In genomic region chr14:50116221-50116956, GRCh38 we compare ENCODE assay signal across 1 cellular context.
A peak's percentile ranks its signal among the peaks of the same experiment; 100 is the strongest.
TF ChIP-seq lines count a peak whose summit lies in the region.

TSS of gene VCPKMT (minus strand) at chr14:50116572. CDS start at chr14:50116552, 20 bp downstream.

TF ChIP-seq in HepG2, 621 proteins besides CTCF, POLR2A, EP300 and RAD21 (continued from another document and continues in another):
- no peak for TF ChIP-seq ZBTB49 (CRISPR knock-in tag; IDR thresholded peaks at IDR 0.05; ENCODE audit: borderline replicate concordance)
- 0 out of 2 replicates have a peak, but pooled peaks have one; percentile 46 for TF ChIP-seq NFATC3 (CRISPR knock-in tag; IDR thresholded peaks at IDR 0.05)
- TF ChIP-seq ZNF121 (CRISPR knock-in tag; IDR thresholded peaks at IDR 0.05), result no peak
- TF ChIP-seq RFX1 (IDR thresholded peaks at IDR 0.05), result no peak
- TF ChIP-seq ZNF704 (CRISPR knock-in tag; IDR thresholded peaks at IDR 0.05; ENCODE audit: borderline replicate concordance), result no peak
- no peak for TF ChIP-seq ZNF446 (CRISPR knock-in tag; IDR thresholded peaks at IDR 0.05)
- TF ChIP-seq ZBTB38 (CRISPR knock-in tag; IDR thresholded peaks at IDR 0.05), result peak; percentile 87
- no peak for TF ChIP-seq STAT5B (CRISPR knock-in tag; IDR thresholded peaks at IDR 0.05)
- no peak for TF ChIP-seq SOX6 (IDR thresholded peaks at IDR 0.05)
- peak; percentile 89 for TF ChIP-seq SOX6 (CRISPR knock-in tag; IDR thresholded peaks at IDR 0.05)
- no peak for TF ChIP-seq ZFP36 (IDR thresholded peaks at IDR 0.05; ENCODE audit: borderline replicate concordance, low read depth, low read length, partially characterized antibody)
- peak; percentile 89 for TF ChIP-seq ETV5 (CRISPR knock-in tag; IDR thresholded peaks at IDR 0.05; ENCODE audit: borderline replicate concordance)
- TF ChIP-seq FOXK1 (CRISPR knock-in tag; IDR thresholded peaks at IDR 0.05; ENCODE audit: borderline replicate concordance, low read depth), result peak; percentile 90
- TF ChIP-seq YEATS2 (CRISPR knock-in tag; IDR thresholded peaks at IDR 0.05; ENCODE audit: borderline replicate concordance), result peak; percentile 94
- peak; percentile 74; the same call in 1 of the 2 replicates for TF ChIP-seq ARNT2 (CRISPR knock-in tag; IDR thresholded peaks at IDR 0.05; ENCODE audit: low read depth)
- TF ChIP-seq HDAC1 (CRISPR knock-in tag; IDR thresholded peaks at IDR 0.05), result peak; percentile 94
- no peak for TF ChIP-seq ZNF207 (IDR thresholded peaks at IDR 0.05; ENCODE audit: borderline replicate concordance)
- peak; percentile 91 for TF ChIP-seq SALL1 (CRISPR knock-in tag; IDR thresholded peaks at IDR 0.05)
- TF ChIP-seq KIAA2018 (CRISPR knock-in tag; IDR thresholded peaks at IDR 0.05; ENCODE audit: borderline replicate concordance), result no peak
- no peak for TF ChIP-seq ZNF256 (CRISPR knock-in tag; conservative IDR thresholded peaks at IDR 0.05)
- no peak for TF ChIP-seq HNRNPUL1 (IDR thresholded peaks at IDR 0.05; ENCODE audit: low read depth, low read length)
- TF ChIP-seq ZNF33B (CRISPR knock-in tag; IDR thresholded peaks at IDR 0.05), result no peak
- TF ChIP-seq PPARG (CRISPR knock-in tag; conservative IDR thresholded peaks at IDR 0.05), result peak; percentile 53; the same call in 1 of the 2 replicates
- peak; percentile 76 for TF ChIP-seq AHDC1 (CRISPR knock-in tag; IDR thresholded peaks at IDR 0.05; ENCODE audit: borderline replicate concordance)
- no peak for TF ChIP-seq LRRFIP1 (CRISPR knock-in tag; conservative IDR thresholded peaks at IDR 0.05)
- peak; percentile 47; the same call in 1 of the 2 replicates for TF ChIP-seq NFKBIZ (CRISPR knock-in tag; IDR thresholded peaks at IDR 0.05)
- no peak for TF ChIP-seq ZNF260 (CRISPR knock-in tag; IDR thresholded peaks at IDR 0.05; ENCODE audit: borderline replicate concordance, low read depth)
- peak; percentile 66; the same call in 1 of the 2 replicates for TF ChIP-seq TFE3 (CRISPR knock-in tag; IDR thresholded peaks at IDR 0.05)
- TF ChIP-seq ZNF274 (CRISPR knock-in tag; IDR thresholded peaks at IDR 0.05), result peak; percentile 78; the same call in 1 of the 2 replicates
- TF ChIP-seq ZBTB14 (CRISPR knock-in tag; IDR thresholded peaks at IDR 0.05), result peak; percentile 64; the same call in 1 of the 2 replicates
- TF ChIP-seq ZBTB25 (CRISPR knock-in tag; IDR thresholded peaks at IDR 0.05), result peak; percentile 63
